In the genomic region with DNA sequence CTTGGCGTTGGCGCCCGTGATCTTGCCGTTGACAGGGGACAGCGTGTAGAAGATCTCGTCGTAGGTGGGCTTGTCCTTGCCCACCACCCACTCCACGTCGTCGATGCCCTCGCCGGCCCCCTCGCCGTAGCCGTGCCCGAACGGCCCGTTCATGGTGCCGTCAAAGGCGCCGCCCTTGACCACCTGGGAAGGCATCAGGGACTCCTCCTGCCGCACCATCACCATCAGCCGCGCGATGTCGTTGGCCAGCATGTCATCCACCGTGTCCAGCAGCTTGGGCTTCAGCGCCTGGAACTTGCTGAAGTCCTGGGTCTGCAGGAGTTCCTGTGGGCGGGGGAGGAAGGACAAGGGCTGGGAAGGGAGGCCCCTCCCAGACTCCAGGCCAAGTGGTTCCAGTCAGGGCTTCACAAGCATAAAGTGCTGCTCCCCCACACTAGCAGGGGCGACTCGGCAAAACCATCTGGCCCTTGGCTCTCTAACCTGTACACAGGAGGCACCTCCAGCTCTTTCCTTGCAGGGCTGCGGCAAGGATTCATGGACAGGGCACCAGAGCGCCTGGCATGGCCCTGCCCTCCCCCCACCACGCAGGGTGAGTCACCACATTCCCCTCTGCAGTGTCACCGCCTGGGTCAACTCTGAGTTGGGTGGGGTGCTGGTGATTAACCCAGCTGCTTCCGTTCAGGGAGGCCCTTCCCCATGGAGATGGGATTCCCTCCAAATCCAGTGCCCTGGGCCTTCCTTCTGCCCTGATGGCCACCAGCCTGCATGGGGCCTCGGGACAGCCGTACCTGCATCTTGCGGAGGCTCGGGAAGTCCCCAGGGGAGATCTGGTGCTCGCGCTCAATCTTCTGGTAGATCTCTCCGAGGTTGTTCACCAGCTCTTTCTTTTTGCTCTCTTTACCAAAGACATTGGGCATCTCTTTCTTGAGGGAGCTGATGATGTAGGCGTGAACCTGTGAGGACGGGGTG, we compare ENCODE assay signal across 1 cellular context.
TF ChIP-seq lines count a peak whose summit lies in the region.

No MANE protein-coding gene starts in this region.

TF ChIP-seq in K562, 482 proteins besides CTCF, POLR2A, EP300 and RAD21 (continued from another document and continues in another):
- TF ChIP-seq CHD7 (IDR thresholded peaks at IDR 0.05; ENCODE audit: low read depth, low read length): no peak
- no peak for TF ChIP-seq CUX1 (CRISPR knock-in tag; IDR thresholded peaks at IDR 0.05)
- TF ChIP-seq, protein P1, sequence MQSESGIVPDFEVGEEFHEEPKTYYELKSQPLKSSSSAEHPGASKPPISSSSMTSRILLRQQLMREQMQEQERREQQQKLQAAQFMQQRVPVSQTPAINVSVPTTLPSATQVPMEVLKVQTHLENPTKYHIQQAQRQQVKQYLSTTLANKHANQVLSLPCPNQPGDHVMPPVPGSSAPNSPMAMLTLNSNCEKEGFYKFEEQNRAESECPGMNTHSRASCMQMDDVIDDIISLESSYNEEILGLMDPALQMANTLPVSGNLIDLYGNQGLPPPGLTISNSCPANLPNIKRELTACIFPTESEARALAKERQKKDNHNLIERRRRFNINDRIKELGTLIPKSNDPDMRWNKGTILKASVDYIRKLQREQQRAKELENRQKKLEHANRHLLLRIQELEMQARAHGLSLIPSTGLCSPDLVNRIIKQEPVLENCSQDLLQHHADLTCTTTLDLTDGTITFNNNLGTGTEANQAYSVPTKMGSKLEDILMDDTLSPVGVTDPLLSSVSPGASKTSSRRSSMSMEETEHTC (IDR thresholded peaks at IDR 0.05): no peak
- TF ChIP-seq MTA2 (IDR thresholded peaks at IDR 0.05; ENCODE audit: low read depth): no peak
- no peak for TF ChIP-seq ZNF668 (CRISPR knock-in tag; IDR thresholded peaks at IDR 0.05)
- no peak for TF ChIP-seq ZNF282 (CRISPR knock-in tag; IDR thresholded peaks at IDR 0.05)
- TF ChIP-seq THRAP3 (IDR thresholded peaks at IDR 0.05; ENCODE audit: borderline replicate concordance): 0 out of 2 replicates have a peak, but pooled peaks have one; percentile 48
- no peak for TF ChIP-seq SIX5 (IDR thresholded peaks at IDR 0.05; ENCODE audit: borderline replicate concordance in 1 of 2, insufficient read depth in 1 of 2, low read depth in 1 of 2, low read length in 2 of 2)
- TF ChIP-seq ZNF3 (CRISPR knock-in tag; IDR thresholded peaks at IDR 0.05): no peak
- TF ChIP-seq NR3C1 (CRISPR knock-in tag; IDR thresholded peaks at IDR 0.05): no peak
- no peak for TF ChIP-seq ZFP1 (CRISPR knock-in tag; IDR thresholded peaks at IDR 0.05)
- TF ChIP-seq ZNF133 (CRISPR knock-in tag; IDR thresholded peaks at IDR 0.05): no peak
- TF ChIP-seq, protein P2, sequence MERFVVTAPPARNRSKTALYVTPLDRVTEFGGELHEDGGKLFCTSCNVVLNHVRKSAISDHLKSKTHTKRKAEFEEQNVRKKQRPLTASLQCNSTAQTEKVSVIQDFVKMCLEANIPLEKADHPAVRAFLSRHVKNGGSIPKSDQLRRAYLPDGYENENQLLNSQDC (CRISPR knock-in tag; IDR thresholded peaks at IDR 0.05): no peak
- TF ChIP-seq DPF2 (IDR thresholded peaks at IDR 0.05): peak; percentile 96
- TF ChIP-seq, protein P3, sequence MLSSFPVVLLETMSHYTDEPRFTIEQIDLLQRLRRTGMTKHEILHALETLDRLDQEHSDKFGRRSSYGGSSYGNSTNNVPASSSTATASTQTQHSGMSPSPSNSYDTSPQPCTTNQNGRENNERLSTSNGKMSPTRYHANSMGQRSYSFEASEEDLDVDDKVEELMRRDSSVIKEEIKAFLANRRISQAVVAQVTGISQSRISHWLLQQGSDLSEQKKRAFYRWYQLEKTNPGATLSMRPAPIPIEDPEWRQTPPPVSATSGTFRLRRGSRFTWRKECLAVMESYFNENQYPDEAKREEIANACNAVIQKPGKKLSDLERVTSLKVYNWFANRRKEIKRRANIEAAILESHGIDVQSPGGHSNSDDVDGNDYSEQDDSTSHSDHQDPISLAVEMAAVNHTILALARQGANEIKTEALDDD (IDR thresholded peaks at IDR 0.05): no peak
- TF ChIP-seq ARID3B (CRISPR knock-in tag; IDR thresholded peaks at IDR 0.05; ENCODE audit: borderline replicate concordance): no peak
- no peak for TF ChIP-seq KLF6 (CRISPR knock-in tag; IDR thresholded peaks at IDR 0.05; ENCODE audit: borderline replicate concordance)
- TF ChIP-seq DMBX1 (CRISPR knock-in tag; IDR thresholded peaks at IDR 0.05; ENCODE audit: borderline replicate concordance): peak; percentile 83
- TF ChIP-seq ZNF146 (CRISPR knock-in tag; IDR thresholded peaks at IDR 0.05; ENCODE audit: unreplicated experiment): no peak
- TF ChIP-seq, protein P4, sequence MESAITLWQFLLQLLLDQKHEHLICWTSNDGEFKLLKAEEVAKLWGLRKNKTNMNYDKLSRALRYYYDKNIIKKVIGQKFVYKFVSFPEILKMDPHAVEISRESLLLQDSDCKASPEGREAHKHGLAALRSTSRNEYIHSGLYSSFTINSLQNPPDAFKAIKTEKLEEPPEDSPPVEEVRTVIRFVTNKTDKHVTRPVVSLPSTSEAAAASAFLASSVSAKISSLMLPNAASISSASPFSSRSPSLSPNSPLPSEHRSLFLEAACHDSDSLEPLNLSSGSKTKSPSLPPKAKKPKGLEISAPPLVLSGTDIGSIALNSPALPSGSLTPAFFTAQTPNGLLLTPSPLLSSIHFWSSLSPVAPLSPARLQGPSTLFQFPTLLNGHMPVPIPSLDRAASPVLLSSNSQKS (CRISPR knock-in tag; IDR thresholded peaks at IDR 0.05): no peak
- peak; percentile 73 for TF ChIP-seq DACH1 (IDR thresholded peaks at IDR 0.05; ENCODE audit: partially characterized antibody)
- TF ChIP-seq RFX1 (IDR thresholded peaks at IDR 0.05): no peak
- TF ChIP-seq NFE2L1 (tag; IDR thresholded peaks at IDR 0.05; ENCODE audit: borderline replicate concordance, low read depth): no peak
- no peak for TF ChIP-seq RFX7 (CRISPR knock-in tag; IDR thresholded peaks at IDR 0.05)
- TF ChIP-seq PURB (CRISPR knock-in tag; IDR thresholded peaks at IDR 0.05; ENCODE audit: low read depth): no peak
- no peak for TF ChIP-seq IRF2 (CRISPR knock-in tag; IDR thresholded peaks at IDR 0.05)
- no peak for TF ChIP-seq U2AF1 (optimal IDR thresholded peaks at IDR 0.05; ENCODE audit: low read depth, low read length)
- peak; percentile 63 for TF ChIP-seq FIP1L1 (IDR thresholded peaks at IDR 0.05; ENCODE audit: low read depth, low read length, poor library complexity, severe bottlenecking)
- TF ChIP-seq FOXK1 (CRISPR knock-in tag; IDR thresholded peaks at IDR 0.05; ENCODE audit: borderline replicate concordance): no peak
- no peak for TF ChIP-seq ZNF408 (CRISPR knock-in tag; IDR thresholded peaks at IDR 0.05; ENCODE audit: low read depth)
- TF ChIP-seq CHD2 (IDR thresholded peaks at IDR 0.05; ENCODE audit: low read depth, low read length): 0 out of 2 replicates have a peak, but pooled peaks have one; percentile 12
- peak; percentile 86 for TF ChIP-seq SMAD4 (CRISPR knock-in tag; conservative IDR thresholded peaks at IDR 0.05)
- no peak for TF ChIP-seq ZNF780A (CRISPR knock-in tag; IDR thresholded peaks at IDR 0.05)
